Comparison of ENCODE assay signal across 8 cellular contexts in genomic region chr2:201643216-201643651, GRCh38. TPM values are rescaled to one million over a fixed set of nuclear protein-coding genes. Genes with fewer than 3 reads are reported as not detected.
DNase-seq lines count a peak whose midpoint lies in the region; ATAC-seq and TF ChIP-seq lines count a peak whose summit lies in the region.

TSS of gene TMEM237 (minus strand) at chr2:201643503. CDS start at chr2:201643400, 103 bp downstream.

- H3K27me3 Mint-ChIP-seq in WTC11 (ENCODE audit: low read depth) (no peaks in the 10 kb centered on the region; the same call in 1 of the 2 replicates), mesothelial cell of epicardium (ENCODE audit: low read depth) (no peaks in the 10 kb centered on the region)

- H3K27ac Mint-ChIP-seq in WTC11 = peak within 1 kb of the TSS; percentile 99
- peak within 1 kb of the TSS; percentile 99 for H3K27ac Mint-ChIP-seq in mesothelial cell of epicardium

- H3K36me3 ChIP-seq in endocrine pancreas (ENCODE audit: control insufficient read depth, insufficient read depth, low read length) (no peaks in the 10 kb centered on the region), stomach smooth muscle (ENCODE audit: control insufficient read depth in 2 of 2, insufficient read depth in 2 of 2, low read length in 2 of 2) (peaks cover 0 to 6% of the 10 kb centered on the region in 2 donors)

- DNase-seq in EL (peak; percentile 54), HT1080 (ENCODE audit: low read depth) (no peak), WTC11 (ENCODE audit: low spot score) (peak; percentile 40), mesothelial cell of epicardium (ENCODE audit: low spot score in 2 of 2, unreplicated experiment in 2 of 2) (peak; percentile 39 to 66), KBM-7 (no peak)

- H3K9me3 ChIP-seq in endocrine pancreas (ENCODE audit: control insufficient read depth, low read length) (no peaks in the 10 kb centered on the region), stomach smooth muscle (ENCODE audit: control insufficient read depth in 2 of 2, low read length in 2 of 2) (no peaks in the 10 kb centered on the region)

- H3K36me3 Mint-ChIP-seq in WTC11 (no peaks in the 10 kb centered on the region; the same call in none of the 2 replicates), mesothelial cell of epicardium (peaks cover 7% of the 10 kb centered on the region)

- H3K27me3 ChIP-seq in endocrine pancreas (ENCODE audit: control insufficient read depth, insufficient read depth, low read length) (no peaks in the 10 kb centered on the region), stomach smooth muscle (ENCODE audit: control insufficient read depth in 1 of 2, insufficient read depth in 2 of 2, low read length in 2 of 2) (no peaks in the 10 kb centered on the region)

- POLR2A ChIA-PET in WTC11 (lab: Charles Lee) = interaction anchor here (0.6 kb wide), 1 partner anchor 263 kb away, joined by 7 read pairs; no protein-coding TSS in a partner anchor

- peak; percentile 44 for ATAC-seq in GM21423 (IDR thresholded peaks at IDR 0.05; ENCODE audit: unreplicated experiment)
- ATAC-seq in WTC11 = peak; percentile 63

- peaks cover 4% of the 10 kb centered on the region for H3K4me1 ChIP-seq in endocrine pancreas (ENCODE audit: control insufficient read depth, insufficient read depth, low read length)
- H3K4me1 ChIP-seq in stomach smooth muscle (ENCODE audit: control insufficient read depth, insufficient read depth, low read length) = peaks cover 4% of the 10 kb centered on the region

- H3K4me1 Mint-ChIP-seq in WTC11 (peaks cover 12% of the 10 kb centered on the region), mesothelial cell of epicardium (peaks cover 21% of the 10 kb centered on the region)

- peak within 1 kb of the TSS; percentile 88 for H3K27ac ChIP-seq in stomach smooth muscle (ENCODE audit: low read length)

- in situ Hi-C loops in KBM-7 (cut with MboI; ENCODE audit: low pct_unique_long_range_greater_than_20kb, low sequenced_read_pairs) = no loop called here

- H3K9me3 Mint-ChIP-seq in WTC11 (no peaks in the 10 kb centered on the region), mesothelial cell of epicardium (no peaks in the 10 kb centered on the region)

- CTCF ChIA-PET in WTC11 (lab: Charles Lee) = no interaction called here

- H3K9ac ChIP-seq in endocrine pancreas (ENCODE audit: control insufficient read depth, insufficient read depth, low read length) (peak within 1 kb of the TSS; percentile 89), stomach smooth muscle (ENCODE audit: low read length in 2 of 2) (peak within 1 kb of the TSS; percentile 94 to 96)

- H3K4me3 Mint-ChIP-seq in WTC11 (peak within 1 kb of the TSS; percentile 94), mesothelial cell of epicardium (peak within 1 kb of the TSS; percentile 94)

- no peak for TF ChIP-seq CTCF in WTC11 (IDR thresholded peaks at IDR 0.05)
- no peak for TF ChIP-seq CTCF in mesothelial cell of epicardium (IDR thresholded peaks at IDR 0.05; ENCODE audit: unreplicated experiment)

- peak within 1 kb of the TSS; percentile 89 for H3K4me3 ChIP-seq in endocrine pancreas (ENCODE audit: control insufficient read depth, insufficient read depth, low read length)
- peak within 1 kb of the TSS; percentile 70 to 93 for H3K4me3 ChIP-seq in stomach smooth muscle (ENCODE audit: low read length in 2 of 2)

TF ChIP-seq in WTC11, 78 proteins besides CTCF, POLR2A, EP300 and RAD21:
- TF ChIP-seq AFF4 (CRISPR knock-in tag; IDR thresholded peaks at IDR 0.05; ENCODE audit: borderline replicate concordance) (no peak), PRDM15 (CRISPR knock-in tag; IDR thresholded peaks at IDR 0.05) (0 out of 2 replicates have a peak, but pooled peaks have one; percentile 47), ETV6 (CRISPR knock-in tag; IDR thresholded peaks at IDR 0.05) (0 out of 2 replicates have a peak, but pooled peaks have one; percentile 24), TP53 (CRISPR knock-in tag; IDR thresholded peaks at IDR 0.05) (peak; percentile 63; the same call in 1 of the 2 replicates), ZNF423 (CRISPR knock-in tag; IDR thresholded peaks at IDR 0.05) (0 out of 2 replicates have a peak, but pooled peaks have one; percentile 3), FOXP1 (CRISPR knock-in tag; IDR thresholded peaks at IDR 0.05; ENCODE audit: borderline replicate concordance) (peak; percentile 31; the same call in 1 of the 2 replicates), ZNF232 (CRISPR knock-in tag; IDR thresholded peaks at IDR 0.05) (0 out of 2 replicates have a peak, but pooled peaks have one; percentile 30), OVOL2 (CRISPR knock-in tag; IDR thresholded peaks at IDR 0.05; ENCODE audit: borderline replicate concordance) (no peak), PRRX2 (CRISPR knock-in tag; IDR thresholded peaks at IDR 0.05) (no peak), SP1 (CRISPR knock-in tag; conservative IDR thresholded peaks at IDR 0.05) (0 out of 2 replicates have a peak, but pooled peaks have one; percentile 15), USF2 (CRISPR knock-in tag; IDR thresholded peaks at IDR 0.05) (0 out of 2 replicates have a peak, but pooled peaks have one; percentile 15)

RNA-seq across cellular contexts. Expression of gene TMEM237, which starts in this region (rescaled TPM):
- 19.5 and 23.2 TPM in 2 replicates for total RNA-seq in HT1080 (2014; rRNA removed; shearing (Covaris generic))
- polyA plus RNA-seq in HT1080 (2015; cell fraction: cytosol; rRNA removed) = 15.0 and 16.1 TPM in 2 replicates
- 19.4 and 25.4 TPM in 2 replicates for polyA plus RNA-seq in HT1080 (2015; cell fraction: nucleus; rRNA removed)
- 33.5 to 33.9 TPM (median 33.6 TPM) in 3 replicates for total RNA-seq in WTC11 (2021)
- 44.1 to 52.7 TPM (median 50.0 TPM) in 3 replicates for total RNA-seq in mesothelial cell of epicardium

Comparison
In these comparisons a context has a peak if more than half of its experiments do, and no peak if none do; other contexts are left out.
1. DNase-seq: peak in EL (single experiment), WTC11 (single experiment) and mesothelial cell of epicardium (2 of 2); none in HT1080 (single experiment) and KBM-7 (single experiment).